ENCODE assay signal across 18 cellular contexts in the genomic region with DNA sequence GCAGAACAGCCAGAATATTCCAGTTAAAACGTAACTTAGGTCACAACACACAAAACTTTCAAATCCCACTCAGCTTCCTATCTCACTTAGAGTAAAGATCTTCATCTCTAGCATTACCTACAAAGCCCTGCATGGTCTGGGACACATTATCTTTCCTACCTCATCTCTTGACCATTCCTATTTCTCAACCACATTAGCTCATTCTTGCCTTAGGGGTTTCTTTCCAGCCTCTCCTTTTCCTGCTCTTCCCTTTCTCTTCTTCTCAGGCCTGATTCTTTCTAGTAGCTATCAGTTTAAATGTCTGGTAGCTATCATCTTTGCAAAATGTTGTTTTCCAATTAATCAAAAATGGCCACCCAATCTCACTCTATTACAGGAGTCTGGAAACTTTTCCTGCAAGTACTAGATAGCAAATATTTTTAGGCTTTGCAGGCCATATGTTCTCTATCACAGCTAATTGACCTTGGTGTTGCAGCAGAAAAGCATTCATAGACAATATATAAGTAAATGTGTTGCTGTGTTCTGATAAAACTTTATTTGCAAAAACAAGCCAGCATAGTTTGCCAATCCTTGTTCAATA. TPM values are rescaled to one million over a fixed set of nuclear protein-coding genes. Genes with fewer than 3 reads are reported as not detected.
DNase-seq lines count a peak whose midpoint lies in the region; ATAC-seq, FAIRE-seq and TF ChIP-seq lines count a peak whose summit lies in the region.
"Had no signal": no experiment of that assay in that cellular context is flagged by ENCODE, and none has a peak within 500 bp of the region (broad histone marks: within the 10 kb centered on the region; RNA-seq: fewer than 3 reads in every experiment).

No MANE protein-coding gene starts in this region.

- TF ChIP-seq POLR2A in H54 (IDR thresholded peaks at IDR 0.05; ENCODE audit: low read depth, low read length): no peak

- H3K27me3 ChIP-seq in mammary epithelial cell (ENCODE audit: insufficient read depth, low read length): no peaks in the 10 kb centered on the region
- H3K27me3 ChIP-seq: spleen had no signal

- CTCF ChIA-PET in mammary epithelial cell (lab: Charles Lee; ENCODE audit: low non-redundant PET): no interaction called here

- dilution Hi-C loops in mammary epithelial cell (cut with HindIII; ENCODE audit: low sequenced_read_pairs): no loop called here

- no peak overlapping the region for H3K27ac ChIP-seq in mammary epithelial cell (ENCODE audit: insufficient read depth, low read depth, low read length)

- 73% methylated on average over 1 of the region's 1 CpG for WGBS in mammary epithelial cell (ENCODE audit: low coverage, missing lambda C conversion rate)

- no peak for FAIRE-seq in H54 (lab: Jason Lieb, UNC)
- FAIRE-seq: keratinocyte had no signal

- no TSS peak for BruUV-seq in mammary epithelial cell (replicated peaks; lab: Mats Ljungman, UMichigan)

- H3K4me3 Mint-ChIP-seq in activated T-cell treated with anti-CD3 and anti-CD28 coated beads, Interleukin-2, amount 50 U/mL, for 72 hours: peak overlapping the region; percentile 0 to 30
- peak overlapping the region in 8 of 10 donors; percentile 54 to 92 (median 90) for H3K4me3 Mint-ChIP-seq in naive thymus-derived CD8-positive, alpha-beta T cell
- H3K4me3 Mint-ChIP-seq: WTC11 had no signal

- no peaks in the 10 kb centered on the region for H3K36me3 ChIP-seq in mammary epithelial cell (ENCODE audit: insufficient read depth, low read length)
- H3K36me3 ChIP-seq: spleen had no signal

- H3K4me1 ChIP-seq in mammary epithelial cell (ENCODE audit: insufficient read depth, low read length): peaks cover 6% of the 10 kb centered on the region

- H4K20me1 ChIP-seq in mammary epithelial cell (ENCODE audit: insufficient read depth, low read length): no peaks in the 10 kb centered on the region

- H3K4me3 ChIP-seq in mammary epithelial cell (replicated peaks in 1 of 3; ENCODE audit: insufficient read depth in 1 of 3, low read depth in 2 of 3, low read length in 3 of 3): no peak overlapping the region
- H3K4me3 ChIP-seq: spleen had no signal

- H3K36me3 Mint-ChIP-seq in activated T-cell treated with anti-CD3 and anti-CD28 coated beads, Interleukin-2, amount 50 U/mL, for 72 hours (ENCODE audit: insufficient read depth in 2 of 2): peaks cover 1 to 4% of the 10 kb centered on the region in 2 donors
- H3K36me3 Mint-ChIP-seq in naive thymus-derived CD8-positive, alpha-beta T cell: peaks cover 0 to 2% (median 0%) of the 10 kb centered on the region in 3 donors
- H3K36me3 Mint-ChIP-seq: WTC11 had no signal

- peak overlapping the region; percentile 19 for H2AFZ ChIP-seq in mammary epithelial cell (ENCODE audit: low read depth, low read length)

- TF ChIP-seq CTCF in mammary epithelial cell (conservative IDR thresholded peaks at IDR 0.05 in 1 of 2, IDR thresholded peaks at IDR 0.05 in 1 of 2; ENCODE audit: extremely low read depth in 1 of 2, insufficient read depth in 1 of 2, low read depth in 1 of 2, low read length in 2 of 2): no peak

- no peak overlapping the region for H3K4me2 ChIP-seq in mammary epithelial cell (ENCODE audit: insufficient read depth, low read depth, low read length)

- no peak overlapping the region for H3K27ac Mint-ChIP-seq in activated T-cell treated with anti-CD3 and anti-CD28 coated beads, Interleukin-2, amount 50 U/mL, for 72 hours
- H3K27ac Mint-ChIP-seq in naive thymus-derived CD8-positive, alpha-beta T cell: peak overlapping the region in 9 of 10 donors; percentile 5 to 95 (median 76)
- H3K27ac Mint-ChIP-seq: activated CD4-positive, alpha-beta memory T cell treated with anti-CD3 and anti-CD28 coated beads, Interleukin-2, amount 10 ng/mL, durations not matched to agents 7 days and 5 days; WTC11 had no signal

- H3K9me3 Mint-ChIP-seq in activated T-cell treated with anti-CD3 and anti-CD28 coated beads, Interleukin-2, amount 50 U/mL, for 72 hours: peaks cover 0 to 2% of the 10 kb centered on the region in 2 donors
- no peaks in the 10 kb centered on the region for H3K9me3 Mint-ChIP-seq in naive thymus-derived CD8-positive, alpha-beta T cell
- H3K9me3 Mint-ChIP-seq: activated CD4-positive, alpha-beta memory T cell treated with anti-CD3 and anti-CD28 coated beads, Interleukin-2, amount 10 ng/mL, durations not matched to agents 7 days and 5 days; WTC11 had no signal

- no peaks in the 10 kb centered on the region for H3K9me3 ChIP-seq in mammary epithelial cell (replicated peaks; ENCODE audit: insufficient read depth, low read length)
- H3K9me3 ChIP-seq: spleen had no signal

- POLR2A ChIA-PET in naive thymus-derived CD8-positive, alpha-beta T cell (lab: Charles Lee): interaction anchor here (1.3 kb wide), 1 partner anchor 15 kb away, joined by 4 read pairs; the partner anchor contains the start of gene CBLB

- H3K9ac ChIP-seq in mammary epithelial cell (ENCODE audit: insufficient read depth, low read length): no peak overlapping the region

- DNase-seq in activated T-cell treated with anti-CD3 and anti-CD28 coated beads, Interleukin-2, amount 50 U/mL, for 72 hours: no peak
- no peak for DNase-seq in activated T-cell treated with anti-CD3 and anti-CD28 coated beads for 4 hours
- peak; percentile 74 for DNase-seq in NCI-H226
- peak; percentile 42 for DNase-seq in mammary epithelial cell
- no peak for DNase-seq in naive thymus-derived CD8-positive, alpha-beta T cell
- DNase-seq in NCI-H2227 treated with DMSO at 0.1 percent for 48 hours (lab: John Stamatoyannopoulos, UW): no peak
- DNase-seq in H54 (ENCODE audit: insufficient read length, low spot score): no peak
- DNase-seq: activated CD4-positive, alpha-beta memory T cell treated with anti-CD3 and anti-CD28 coated beads, Interleukin-2, amount 10 ng/mL, durations not matched to agents 7 days and 5 days; aorta; C1 segment of cervical spinal cord; effector CD8-positive, alpha-beta T cell; H7; NCI-H1694; NK-92 treated with Interleukin-12 subunit alpha and Interleukin-12 subunit beta, amount 100 ng/mL, for 24 hours; spleen had no signal

- peaks cover 10% of the 10 kb centered on the region for H3K4me1 Mint-ChIP-seq in activated T-cell treated with anti-CD3 and anti-CD28 coated beads, Interleukin-2, amount 50 U/mL, for 72 hours (ENCODE audit: low read depth)
- peaks cover 5 to 18% (median 13%) of the 10 kb centered on the region in 4 donors for H3K4me1 Mint-ChIP-seq in naive thymus-derived CD8-positive, alpha-beta T cell
- H3K4me1 Mint-ChIP-seq: WTC11 had no signal

- H3K79me2 ChIP-seq in mammary epithelial cell (ENCODE audit: insufficient read depth, low read length): no peaks in the 10 kb centered on the region

- in situ Hi-C loops in mammary epithelial cell (cut with MboI; ENCODE audit: low sequenced_read_pairs in 2 of 2): no loop called here

- intact Hi-C loops in mammary epithelial cell (cut with micrococcal nuclease): no loop called here

- ATAC-seq in activated T-cell treated with anti-CD3 and anti-CD28 coated beads, Interleukin-2, amount 50 U/mL, for 72 hours (replicated peaks in 1 of 2): no peak
- ATAC-seq in naive thymus-derived CD8-positive, alpha-beta T cell: no peak
- no peak for ATAC-seq in GM21723 (IDR thresholded peaks at IDR 0.05; ENCODE audit: unreplicated experiment)
- ATAC-seq: WTC11 had no signal

- no peaks in the 10 kb centered on the region for H3K27me3 Mint-ChIP-seq in activated T-cell treated with anti-CD3 and anti-CD28 coated beads, Interleukin-2, amount 50 U/mL, for 72 hours (ENCODE audit: low read depth)
- peaks cover 0 to 1% (median 0%) of the 10 kb centered on the region in 5 donors for H3K27me3 Mint-ChIP-seq in naive thymus-derived CD8-positive, alpha-beta T cell
- H3K27me3 Mint-ChIP-seq: activated CD4-positive, alpha-beta memory T cell treated with anti-CD3 and anti-CD28 coated beads, Interleukin-2, amount 10 ng/mL, durations not matched to agents 7 days and 5 days had no signal

RNA-seq across cellular contexts. Expression of gene CBLB, which starts 15.1 kb away (rescaled TPM):
- 100 to 1,000 TPM; 159 to 191 TPM for total RNA-seq in activated T-cell treated with anti-CD3 and anti-CD28 coated beads, Interleukin-2, amount 50 U/mL, for 72 hours
- total RNA-seq in mammary epithelial cell: 10 to 100 TPM; 39.3 to 59.4 TPM
- polyA plus RNA-seq in mammary epithelial cell: 9.5 TPM
- polyA minus RNA-seq in mammary epithelial cell: 46.8 TPM
- 100 to 1,000 TPM; 106 to 108 TPM for total RNA-seq in naive thymus-derived CD8-positive, alpha-beta T cell
- polyA plus RNA-seq in naive thymus-derived CD8-positive, alpha-beta T cell: 10 to 100 TPM; 32.1 to 36.6 (median 34.2) TPM

Comparison
In these comparisons a context has a peak if more than half of its experiments do, and no peak if none do; other contexts are left out.
1. DNase-seq: peak in NCI-H226 (single experiment) and mammary epithelial cell (single experiment); none in activated T-cell treated with anti-CD3 and anti-CD28 coated beads, Interleukin-2, amount 50 U/mL, for 72 hours (0 of 2), activated T-cell treated with anti-CD3 and anti-CD28 coated beads for 4 hours (single experiment), naive thymus-derived CD8-positive, alpha-beta T cell (0 of 10), NCI-H2227 treated with DMSO at 0.1 percent for 48 hours (single experiment) and H54 (single experiment).